20 cellular contexts compared by ENCODE assay signal in genomic region chr20:37934634-37935010, GRCh38. TPM values are rescaled to one million over a fixed set of nuclear protein-coding genes. Genes with fewer than 3 reads are reported as not detected.
DNase-seq lines count a peak whose midpoint lies in the region; ATAC-seq and TF ChIP-seq lines count a peak whose summit lies in the region.
"Had no signal": no experiment of that assay in that cellular context is flagged by ENCODE, and none has a peak within 500 bp of the region (broad histone marks: within the 10 kb centered on the region; RNA-seq: fewer than 3 reads in every experiment).

No MANE protein-coding gene starts in this region.

- peaks cover 0 to 15% of the 10 kb centered on the region in 2 donors for H3K4me1 ChIP-seq in neuronal stem cell (ENCODE audit: control insufficient read depth in 2 of 2, insufficient read depth in 1 of 2, low read depth in 1 of 2, low read length in 2 of 2)
- no peaks in the 10 kb centered on the region for H3K4me1 ChIP-seq in upper lobe of right lung
- H3K4me1 ChIP-seq: A549 had no signal

- H4K91ac ChIP-seq in neuronal stem cell (ENCODE audit: low read depth, low read length, poor library complexity) = no peak overlapping the region

- H3K4me3 ChIP-seq in neuronal stem cell (ENCODE audit: low read length in 2 of 2) = no peak overlapping the region
- no peak overlapping the region for H3K4me3 ChIP-seq in upper lobe of right lung
- H3K4me3 ChIP-seq: A549; BLaER1 treated with 17β-estradiol and CSF1 and Interleukin-3, amounts not matched to agents 10 nM and 100 nM; GM12878 had no signal

- peak overlapping the region; percentile 81 for H3K4ac ChIP-seq in neuronal stem cell (ENCODE audit: low read length)

- H2BK12ac ChIP-seq in neuronal stem cell (ENCODE audit: low read length) = no peak overlapping the region

- WGBS in neuronal stem cell (ENCODE audit: extremely low coverage in 2 of 2, insufficient read length in 2 of 2, insufficient replicate concordance in 1 of 2), 2 donors = no CpG with 5 or more reads among the region's 8 CpGs

- no peak overlapping the region for H2BK5ac ChIP-seq in neuronal stem cell (ENCODE audit: low read length)

- H3K36me3 ChIP-seq in neuronal stem cell (replicated peaks in 1 of 2; ENCODE audit: control insufficient read depth in 2 of 2, insufficient read depth in 2 of 2, low read length in 2 of 2) (no peaks in the 10 kb centered on the region), upper lobe of right lung (no peaks in the 10 kb centered on the region)
- H3K36me3 ChIP-seq: BLaER1 treated with 17β-estradiol and CSF1 and Interleukin-3, amounts not matched to agents 10 nM and 100 nM had no signal

- peak overlapping the region; percentile 32 for H3K18ac ChIP-seq in neuronal stem cell (ENCODE audit: low read length)

- DNase-seq in NCI-H82 (lab: John Stamatoyannopoulos, UW) = peak; percentile 72
- DNase-seq in NCI-H82 treated with DMSO at 0.1 percent for 48 hours (lab: John Stamatoyannopoulos, UW; ENCODE audit: unreplicated experiment) = no peak
- no peak for DNase-seq in neuronal stem cell (ENCODE audit: low spot score)
- DNase-seq in posterior vena cava (ENCODE audit: low spot score) = peak; percentile 48
- peak; percentile 19 for DNase-seq in upper lobe of right lung
- DNase-seq in NOMO-1 treated with dmso at 0.1 percent for 144 hours (lab: John Stamatoyannopoulos, UW; ENCODE audit: unreplicated experiment) = no peak
- DNase-seq: AML-193; Caco-2; Calu3; CD4-positive, alpha-beta T cell; CD8-positive, alpha-beta T cell; DMS79 treated with DMSO at 0.1 percent for 48 hours had no signal

- no peaks in the 10 kb centered on the region for H3K9me3 ChIP-seq in neuronal stem cell (replicated peaks in 1 of 2; ENCODE audit: control insufficient read depth in 2 of 2, insufficient read depth in 1 of 2, low read depth in 1 of 2, low read length in 2 of 2)
- no peaks in the 10 kb centered on the region for H3K9me3 ChIP-seq in upper lobe of right lung
- H3K9me3 ChIP-seq: A549; BLaER1 treated with 17β-estradiol and CSF1 and Interleukin-3, amounts not matched to agents 10 nM and 100 nM; Caco-2 had no signal

- TF ChIP-seq CTCF in upper lobe of right lung (IDR thresholded peaks at IDR 0.05) = no peak

- H3K9ac ChIP-seq in neuronal stem cell (ENCODE audit: low read depth, low read length, poor library complexity) = no peak overlapping the region
- H3K9ac ChIP-seq: BLaER1 treated with 17β-estradiol and CSF1 and Interleukin-3, amounts not matched to agents 10 nM and 100 nM had no signal

- H4K8ac ChIP-seq in neuronal stem cell (ENCODE audit: low read depth, low read length) = no peak overlapping the region

- no peak overlapping the region for H3K4me2 ChIP-seq in neuronal stem cell (ENCODE audit: insufficient read depth, low read length, poor library complexity, severe bottlenecking)
- H3K4me2 ChIP-seq: A549; BLaER1 treated with 17β-estradiol and CSF1 and Interleukin-3, amounts not matched to agents 10 nM and 100 nM had no signal

- ATAC-seq in upper lobe of right lung (no peak), GM21381 (IDR thresholded peaks at IDR 0.05; ENCODE audit: unreplicated experiment) (no peak), HG02798 (IDR thresholded peaks at IDR 0.05; ENCODE audit: poor library complexity, unreplicated experiment) (no peak)
- ATAC-seq: A549; CD8-positive, alpha-beta T cell; GM12878 had no signal

- H2AK5ac ChIP-seq in neuronal stem cell (ENCODE audit: low read depth, low read length) = peak overlapping the region; percentile 82

- no peaks in the 10 kb centered on the region for H3K79me1 ChIP-seq in neuronal stem cell (ENCODE audit: low read depth, low read length)

- intact Hi-C loops in posterior vena cava (cut with DNase I) = no loop called here
- intact Hi-C loops in upper lobe of right lung (cut with DNase I) = no loop called here

- no peak overlapping the region for H2AFZ ChIP-seq in neuronal stem cell (ENCODE audit: low read length)

- no peak overlapping the region for H2BK120ac ChIP-seq in neuronal stem cell (ENCODE audit: low read depth, low read length)

- H2BK15ac ChIP-seq in neuronal stem cell (ENCODE audit: low read length) = peak overlapping the region; percentile 10

- H3K14ac ChIP-seq in neuronal stem cell (ENCODE audit: low read length) = no peak overlapping the region

- peaks cover 0 to 2% (median 1%) of the 10 kb centered on the region in 3 experiments for H3K27me3 ChIP-seq in neuronal stem cell (ENCODE audit: control insufficient read depth in 3 of 3, insufficient read depth in 3 of 3, low read depth in 1 of 3, low read length in 3 of 3)
- no peaks in the 10 kb centered on the region for H3K27me3 ChIP-seq in upper lobe of right lung
- H3K27me3 ChIP-seq: BLaER1 treated with 17β-estradiol and CSF1 and Interleukin-3, amounts not matched to agents 10 nM and 100 nM had no signal

- H3K27ac ChIP-seq in neuronal stem cell (replicated peaks; ENCODE audit: low read length) = no peak overlapping the region
- H3K27ac ChIP-seq in upper lobe of right lung = no peak overlapping the region
- H3K27ac ChIP-seq: 22Rv1; A549; BLaER1 treated with 17β-estradiol and CSF1 and Interleukin-3, amounts not matched to agents 10 nM and 100 nM; C4-2B had no signal

- no peak overlapping the region for H3K23ac ChIP-seq in neuronal stem cell (ENCODE audit: low read depth, low read length, poor library complexity)

RNA-seq across cellular contexts. Expression of gene VSTM2L, which starts 31.7 kb away (rescaled TPM):
- 9.1 TPM for polyA plus RNA-seq in neuronal stem cell (2013, experiment 1 of 2)
- 8.0 TPM for polyA plus RNA-seq in neuronal stem cell (2013, experiment 2 of 2)
- total RNA-seq in posterior vena cava (1 to 10 TPM; 6.4 to 6.9 TPM), upper lobe of right lung (12.9 TPM)
- total RNA-seq: B cell; Caco-2; CD4-positive, alpha-beta T cell; CD8-positive, alpha-beta T cell had no signal

Comparison
In these comparisons a context has a peak if more than half of its experiments do, and no peak if none do; other contexts are left out.
1. DNase-seq: peak in NCI-H82 (single experiment), posterior vena cava (single experiment) and upper lobe of right lung (single experiment); none in NCI-H82 treated with DMSO at 0.1 percent for 48 hours (single experiment), neuronal stem cell (single experiment) and NOMO-1 treated with dmso at 0.1 percent for 144 hours (single experiment).